In the genomic region with DNA sequence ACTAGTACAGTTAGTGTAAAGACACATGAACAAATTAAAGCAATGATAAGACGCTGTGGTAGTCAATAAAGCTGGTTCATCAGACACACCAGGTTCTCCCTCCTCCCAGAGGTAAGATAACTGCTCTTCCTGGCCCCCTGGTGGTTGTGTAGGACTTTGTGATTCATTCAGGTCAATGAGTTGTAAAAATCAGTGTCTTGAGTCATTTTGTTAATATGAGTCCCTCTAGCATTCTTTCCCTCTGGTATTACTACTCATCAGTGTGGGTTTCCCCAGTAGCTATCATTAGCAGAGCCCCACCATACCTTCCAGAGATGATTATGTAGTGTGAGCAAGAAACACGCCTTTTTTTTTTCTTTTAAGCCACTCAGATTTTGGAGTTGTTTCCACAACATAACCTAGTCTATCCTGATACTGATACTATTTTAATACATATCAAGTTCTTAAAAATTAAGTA, we compare ENCODE assay signal across 9 cellular contexts. TPM values are rescaled to one million over a fixed set of nuclear protein-coding genes. Genes with fewer than 3 reads are reported as not detected.
A peak's percentile ranks its signal among the peaks of the same experiment; 100 is the strongest.
DNase-seq lines count a peak whose midpoint lies in the region; ATAC-seq and TF ChIP-seq lines count a peak whose summit lies in the region.
"Had no signal": no experiment of that assay in that cellular context is flagged by ENCODE, and none has a peak within 500 bp of the region (broad histone marks: within the 10 kb centered on the region; RNA-seq: fewer than 3 reads in every experiment).

No MANE protein-coding gene starts in this region.

- peak; percentile 75 for DNase-seq in DMS79 treated with DMSO at 0.1 percent for 48 hours (lab: John Stamatoyannopoulos, UW)
- peak; percentile 77 to 85 for DNase-seq in HAP-1 (ENCODE audit: low spot score in 2 of 2)
- DNase-seq in NCI-H1105 (lab: John Stamatoyannopoulos, UW) = peak; percentile 84
- DNase-seq in SKM-1 (lab: John Stamatoyannopoulos, UW; ENCODE audit: unreplicated experiment) = peak; percentile 81
- DNase-seq in activated naive CD4-positive, alpha-beta T cell treated with anti-CD3 and anti-CD28 coated beads, Interleukin-2, amount 50 U/mL, for 16 hours = peak; percentile 84
- DNase-seq in heart right ventricle = peak in 1 of 2 donors; percentile 63
- DNase-seq in putamen (ENCODE audit: low spot score) = peak; percentile 50

- peak in 2 of 8 donors; percentile 22 to 36 for ATAC-seq in heart right ventricle
- no peak for ATAC-seq in HG03097 (IDR thresholded peaks at IDR 0.05; ENCODE audit: low FRiP score, unreplicated experiment)

- no peaks in the 10 kb centered on the region for H3K9me3 ChIP-seq in HAP-1
- no peaks in the 10 kb centered on the region for H3K9me3 ChIP-seq in heart right ventricle

- intact Hi-C loops in heart right ventricle (cut with DNase I) = loop anchor here in 5 of 10 donors (5.0 to 10.0 kb wide), 4 partner anchors 45 to 218 kb away; a partner anchor contains a TSS

- WGBS in heart right ventricle, 2 donors = 42 to 48% methylated on average over 2 of the region's 2 CpGs

- in situ Hi-C loops in HAP-1 (cut with MboI; ENCODE audit: low sequenced_read_pairs) = no loop called here

- peaks cover 3% of the 10 kb centered on the region; the same call in 1 of the 2 replicates for H3K36me3 ChIP-seq in HAP-1 (replicated peaks)
- H3K36me3 ChIP-seq in heart right ventricle = peaks cover 0 to 4% (median 0%) of the 10 kb centered on the region in 9 donors

- H3K27me3 ChIP-seq in HAP-1 (ENCODE audit: low read depth) (no peaks in the 10 kb centered on the region), heart right ventricle (no peaks in the 10 kb centered on the region)

- no peak overlapping the region for H3K27ac ChIP-seq in heart right ventricle

- no peak overlapping the region for H3K4me3 ChIP-seq in HAP-1
- no peak overlapping the region for H3K4me3 ChIP-seq in heart right ventricle

- H3K4me1 ChIP-seq in HAP-1 = peaks cover 4% of the 10 kb centered on the region
- H3K4me1 ChIP-seq in heart right ventricle = peaks cover 0 to 23% (median 10%) of the 10 kb centered on the region in 9 donors

- TF ChIP-seq CTCF in heart right ventricle (IDR thresholded peaks at IDR 0.05) = peak; percentile 40 to 78 (median 70)

RNA-seq across cellular contexts. Expression of a gene that starts 3.6 kb away (rescaled TPM):
- total RNA-seq in heart right ventricle = 10 to 100 TPM; 14.5 to 23.8 (median 17.6) TPM
- polyA plus RNA-seq in heart right ventricle = 10 to 100 TPM in 1 of 2 donors, 1 to 10 TPM in 1; 9.1 to 20.9 TPM

RNA-seq across cellular contexts. Expression of a gene that starts 35.6 kb away (rescaled TPM):
- not detected for total RNA-seq in heart right ventricle
- polyA plus RNA-seq in heart right ventricle = not detected
- total RNA-seq: glomerular endothelial cell had no signal

RNA-seq across cellular contexts. Expression of a gene that starts 46.1 kb away (rescaled TPM):
- total RNA-seq in heart right ventricle = 10 to 100 TPM; 30.4 to 38.3 (median 33.3) TPM
- polyA plus RNA-seq in heart right ventricle = 10 to 100 TPM; 10.4 to 16.3 TPM

RNA-seq across cellular contexts. Expression of a gene that starts 52.1 kb away (rescaled TPM):
- total RNA-seq in heart right ventricle = 10 to 100 TPM; 56.5 to 99.4 (median 73.5) TPM
- 100 to 1,000 TPM in 1 of 2 donors, 10 to 100 TPM in 1; 79.2 to 104 TPM for polyA plus RNA-seq in heart right ventricle

RNA-seq across cellular contexts. Expression of a gene that starts 59.5 kb away (rescaled TPM):
- under 1 TPM in 4 of 10 donors, not detected in 6; 0.15 to 0.36 (median 0.20) TPM for total RNA-seq in heart right ventricle
- polyA plus RNA-seq in heart right ventricle = under 1 TPM; 0.06 to 0.15 TPM
- total RNA-seq: glomerular endothelial cell had no signal
